Comparison of ENCODE assay signal across 12 cellular contexts in genomic region chr17:19336938-19337711, GRCh38. TPM values are rescaled to one million over a fixed set of nuclear protein-coding genes. Genes with fewer than 3 reads are reported as not detected.
DNase-seq lines count a peak whose midpoint lies in the region; ATAC-seq, FAIRE-seq and TF ChIP-seq lines count a peak whose summit lies in the region.
"Had no signal": no experiment of that assay in that cellular context is flagged by ENCODE, and none has a peak within 500 bp of the region (broad histone marks: within the 10 kb centered on the region; RNA-seq: fewer than 3 reads in every experiment).

No MANE protein-coding gene starts in this region.

- H3K4me3 ChIP-seq in HCT116 (replicated peaks in 1 of 2; ENCODE audit: low read depth in 1 of 2, low read length in 2 of 2) (no peak overlapping the region), astrocyte (ENCODE audit: insufficient read depth, low read depth, low read length) (no peak overlapping the region), PC-9 (no peak overlapping the region)
- H3K4me3 ChIP-seq: thyroid gland had no signal

- H3K27me3 ChIP-seq in HCT116 (ENCODE audit: insufficient read depth, low read length) = no peaks in the 10 kb centered on the region
- H3K27me3 ChIP-seq in astrocyte (ENCODE audit: insufficient read depth, low read length) = no peaks in the 10 kb centered on the region
- H3K27me3 ChIP-seq in PC-9 (ENCODE audit: insufficient read depth, low read depth) = no peaks in the 10 kb centered on the region
- H3K27me3 ChIP-seq: thyroid gland had no signal

- H3K36me3 ChIP-seq in HCT116 (ENCODE audit: control insufficient read depth in 1 of 2, insufficient read depth in 2 of 2, low read length in 2 of 2) = peaks cover 2 to 14% of the 10 kb centered on the region in 2 experiments; a peak in 2 of 4 replicates
- H3K36me3 ChIP-seq in astrocyte (ENCODE audit: insufficient read depth, low read length) = no peaks in the 10 kb centered on the region
- no peaks in the 10 kb centered on the region for H3K36me3 ChIP-seq in PC-9 (ENCODE audit: low read depth)
- H3K36me3 ChIP-seq: thyroid gland had no signal

- H3K27ac ChIP-seq in HCT116 (ENCODE audit: low read depth, low read length) (peak overlapping the region; percentile 9; the same call in 1 of the 2 replicates), astrocyte (ENCODE audit: low read depth, low read length) (no peak overlapping the region), PC-9 (no peak overlapping the region)

- TF ChIP-seq RAD21 in HCT116 (IDR thresholded peaks at IDR 0.05; ENCODE audit: low read depth) = no peak

- TF ChIP-seq CTCF in HCT116 (IDR thresholded peaks at IDR 0.05 in 2 of 3, conservative IDR thresholded peaks at IDR 0.05 in 1 of 3; ENCODE audit: borderline replicate concordance in 1 of 3, insufficient read depth in 1 of 3, low read depth in 2 of 3, low read length in 2 of 3) = 0 out of 6 replicates have a peak, but pooled peaks of 2 of the 3 experiments have one; percentile 7 to 12
- no peak for TF ChIP-seq CTCF in astrocyte (IDR thresholded peaks at IDR 0.05; ENCODE audit: insufficient read depth, low read depth, low read length)
- TF ChIP-seq CTCF in PC-9 (conservative IDR thresholded peaks at IDR 0.05) = no peak

- H3K9me3 Mint-ChIP-seq in astrocyte (ENCODE audit: unreplicated experiment) = no peaks in the 10 kb centered on the region
- H3K9me3 Mint-ChIP-seq in stimulated activated effector memory CD8-positive, alpha-beta T cell treated with anti-CD3 and anti-CD28 coated beads, Interleukin-12 subunit alpha, Interleukin-12 subunit beta, amount 100 ng/mL, for 72 hours = no peaks in the 10 kb centered on the region
- H3K9me3 Mint-ChIP-seq: activated T-cell treated with anti-CD3 and anti-CD28 coated beads, Interleukin-2, amount 50 U/mL, for 24 hours; CD8-positive, alpha-beta T cell had no signal

- CTCF ChIA-PET in HCT116 (lab: Charles Lee) = interaction anchor here (0.7 to 2.5 kb wide), 2 partner anchors 9 to 19 kb away, joined by 3 to 9 read pairs; no protein-coding TSS in a partner anchor
- CTCF ChIA-PET in PC-9 (lab: Charles Lee) = no interaction called here

- H4K20me1 ChIP-seq in HCT116 (ENCODE audit: insufficient read depth) (no peaks in the 10 kb centered on the region), astrocyte (ENCODE audit: insufficient read depth, low read length) (no peaks in the 10 kb centered on the region), PC-9 (ENCODE audit: insufficient read depth) (no peaks in the 10 kb centered on the region)

- peaks cover 30% of the 10 kb centered on the region for H3K4me1 Mint-ChIP-seq in astrocyte (ENCODE audit: low read depth, unreplicated experiment)
- peaks cover 12% of the 10 kb centered on the region for H3K4me1 Mint-ChIP-seq in stimulated activated effector memory CD8-positive, alpha-beta T cell treated with anti-CD3 and anti-CD28 coated beads, Interleukin-12 subunit alpha, Interleukin-12 subunit beta, amount 100 ng/mL, for 72 hours

- H3K79me2 ChIP-seq in HCT116 (ENCODE audit: insufficient read depth, low read length) = no peaks in the 10 kb centered on the region
- H3K79me2 ChIP-seq in astrocyte (ENCODE audit: insufficient read depth, low read length) = no peaks in the 10 kb centered on the region
- H3K79me2 ChIP-seq in PC-9 (ENCODE audit: low read depth) = no peaks in the 10 kb centered on the region

- H2AFZ ChIP-seq in HCT116 (ENCODE audit: low read depth, low read length, poor library complexity, severe bottlenecking) (no peak overlapping the region), astrocyte (ENCODE audit: low read depth, low read length) (no peak overlapping the region), PC-9 (no peak overlapping the region)

- RAD21 ChIA-PET in HCT116 (lab: Charles Lee; ENCODE audit: low non-redundant PET in 1 of 2, low total read pairs in 2 of 2, uncharacterized antibody in 2 of 2, unreplicated experiment in 2 of 2) = no interaction called here

- no peak overlapping the region for H3K9ac ChIP-seq in HCT116 (ENCODE audit: low read length)
- no peak overlapping the region for H3K9ac ChIP-seq in astrocyte (ENCODE audit: low read length)

- DNase-seq in HCT116 (ENCODE audit: low read depth, low spot score) (no peak), astrocyte (ENCODE audit: low read depth) (no peak), left cardiac atrium (no peak), posterior cingulate gyrus (peak; percentile 44 to 96 (median 68)), PC-9 (no peak), NCI-H748 (lab: John Stamatoyannopoulos, UW; ENCODE audit: unreplicated experiment) (no peak)
- DNase-seq in stimulated activated effector memory CD8-positive, alpha-beta T cell treated with anti-CD3 and anti-CD28 coated beads, Interleukin-12 subunit alpha, Interleukin-12 subunit beta, amount 100 ng/mL, for 72 hours (ENCODE audit: low spot score in 2 of 2) = no peak
- no peak for DNase-seq in activated naive CD4-positive, alpha-beta T cell (lab: John Stamatoyannopoulos, UW)
- DNase-seq: NCI-H2171 had no signal

- POLR2A ChIA-PET in HCT116 (lab: Charles Lee) (no interaction called here), PC-9 (lab: Charles Lee; ENCODE audit: unreplicated experiment) (no interaction called here)

- H3K9me2 ChIP-seq in HCT116 (ENCODE audit: insufficient read depth) (no peaks in the 10 kb centered on the region), PC-9 (ENCODE audit: insufficient read depth) (no peaks in the 10 kb centered on the region)

- FAIRE-seq in astrocyte (lab: Jason Lieb, UNC) = no peak

- peaks cover 4% of the 10 kb centered on the region for H3K36me3 Mint-ChIP-seq in astrocyte (ENCODE audit: low read depth, unreplicated experiment)
- peaks cover 12% of the 10 kb centered on the region for H3K36me3 Mint-ChIP-seq in stimulated activated effector memory CD8-positive, alpha-beta T cell treated with anti-CD3 and anti-CD28 coated beads, Interleukin-12 subunit alpha, Interleukin-12 subunit beta, amount 100 ng/mL, for 72 hours
- H3K36me3 Mint-ChIP-seq: CD8-positive, alpha-beta T cell had no signal

- intact Hi-C loops in HCT116 (cut with micrococcal nuclease) = no loop called here
- intact Hi-C loops in left cardiac atrium (cut with DNase I) = loop anchor here in 1 of 2 donors (2.0 kb wide), 1 partner anchor 20 kb away; no protein-coding TSS in a partner anchor
- intact Hi-C loops in posterior cingulate gyrus (cut with DNase I) = no loop called here
- intact Hi-C loops in PC-9 (cut with micrococcal nuclease; ENCODE audit: unreplicated experiment) = no loop called here

- no peaks in the 10 kb centered on the region for H3K27me3 Mint-ChIP-seq in astrocyte (ENCODE audit: low read depth, unreplicated experiment)

- H3K4me2 ChIP-seq in HCT116 (ENCODE audit: low read length) (no peak overlapping the region), astrocyte (ENCODE audit: low read length) (no peak overlapping the region), PC-9 (no peak overlapping the region)

- peak; percentile 35 for ATAC-seq in HCT116
- ATAC-seq in left cardiac atrium = peak; percentile 22 to 54
- no peak for ATAC-seq in stimulated activated effector memory CD8-positive, alpha-beta T cell treated with anti-CD3 and anti-CD28 coated beads, Interleukin-12 subunit alpha, Interleukin-12 subunit beta, amount 100 ng/mL, for 72 hours

- H3K4me1 ChIP-seq in HCT116 (ENCODE audit: control insufficient read depth in 1 of 2, insufficient read depth in 2 of 2, low read length in 2 of 2) (peaks cover 7 to 14% of the 10 kb centered on the region in 2 experiments; a peak in 3 of 4 replicates), astrocyte (ENCODE audit: insufficient read depth, low read length) (peaks cover 7% of the 10 kb centered on the region), PC-9 (replicated peaks; ENCODE audit: insufficient read depth) (no peaks in the 10 kb centered on the region)

- H3K9me3 ChIP-seq in HCT116 (ENCODE audit: control insufficient read depth in 1 of 2, insufficient read depth in 1 of 2, low read depth in 1 of 2, low read length in 2 of 2) = no peaks in the 10 kb centered on the region
- H3K9me3 ChIP-seq in astrocyte (ENCODE audit: insufficient read depth, low read depth, low read length) = no peaks in the 10 kb centered on the region
- no peaks in the 10 kb centered on the region for H3K9me3 ChIP-seq in PC-9 (ENCODE audit: insufficient read depth, low read depth)
- H3K9me3 ChIP-seq: thyroid gland had no signal

- peak overlapping the region; percentile 26 for H3K27ac Mint-ChIP-seq in astrocyte (ENCODE audit: unreplicated experiment)
- no peak overlapping the region for H3K27ac Mint-ChIP-seq in stimulated activated effector memory CD8-positive, alpha-beta T cell treated with anti-CD3 and anti-CD28 coated beads, Interleukin-12 subunit alpha, Interleukin-12 subunit beta, amount 100 ng/mL, for 72 hours
- H3K27ac Mint-ChIP-seq: activated T-cell treated with anti-CD3 and anti-CD28 coated beads, Interleukin-2, amount 50 U/mL, for 24 hours; CD8-positive, alpha-beta T cell had no signal

- peaks cover 29% of the 10 kb centered on the region for H3F3A ChIP-seq in PC-9 (ENCODE audit: insufficient read depth, low read depth)

- no peak overlapping the region for H3K4me3 Mint-ChIP-seq in astrocyte (ENCODE audit: unreplicated experiment)
- H3K4me3 Mint-ChIP-seq in stimulated activated effector memory CD8-positive, alpha-beta T cell treated with anti-CD3 and anti-CD28 coated beads, Interleukin-12 subunit alpha, Interleukin-12 subunit beta, amount 100 ng/mL, for 72 hours = no peak overlapping the region
- H3K4me3 Mint-ChIP-seq: activated T-cell treated with anti-CD3 and anti-CD28 coated beads, Interleukin-2, amount 50 U/mL, for 24 hours; CD8-positive, alpha-beta T cell had no signal

- no peak for TF ChIP-seq POLR2A in HCT116 (IDR thresholded peaks at IDR 0.05; ENCODE audit: borderline replicate concordance, extremely low read depth, insufficient read depth, insufficient read length)

- BruUV-seq in HCT116 (replicated peaks; lab: Mats Ljungman, UMichigan) = no TSS peak
- no TSS peak for BruUV-seq in PC-9 (replicated peaks; lab: Mats Ljungman, UMichigan)

TF ChIP-seq in HCT116, 20 proteins besides CTCF, POLR2A, EP300 and RAD21 (continues in another document):
- no peak for TF ChIP-seq EGR1 (IDR thresholded peaks at IDR 0.05; ENCODE audit: low read depth)
- no peak for TF ChIP-seq SRF (IDR thresholded peaks at IDR 0.05; ENCODE audit: low read depth)
- TF ChIP-seq TCF7L2 (IDR thresholded peaks at IDR 0.05; ENCODE audit: borderline replicate concordance, extremely low read depth, insufficient read depth, insufficient read length) = no peak
- no peak for TF ChIP-seq SP1 (IDR thresholded peaks at IDR 0.05; ENCODE audit: low read depth)
- TF ChIP-seq EZH2 (IDR thresholded peaks at IDR 0.05) = no peak

RNA-seq across cellular contexts. Expression of gene B9D1, which starts 25.4 kb away (rescaled TPM):
- total RNA-seq in HCT116 (2021; ENCODE audit: unreplicated experiment) = 20.0 TPM
- polyA plus RNA-seq in HCT116 (2012) = 22.5 and 31.2 TPM in 2 replicates
- 10.2 and 10.9 TPM in 2 replicates for total RNA-seq in astrocyte
- total RNA-seq in left cardiac atrium = 1 to 10 TPM; 7.3 to 8.4 TPM
- total RNA-seq in PC-9 (2021) = 40.2 and 58.7 TPM in 2 replicates

RNA-seq across cellular contexts. Expression of gene MAPK7, which starts 41.2 kb away (rescaled TPM):
- total RNA-seq in HCT116 (2021; ENCODE audit: unreplicated experiment) (15.3 TPM), astrocyte (25.1 and 34.3 TPM in 2 replicates), left cardiac atrium (10 to 100 TPM; 13.8 to 15.1 TPM), PC-9 (2021) (23.3 and 39.6 TPM in 2 replicates)
- 12.2 and 14.8 TPM in 2 replicates for polyA plus RNA-seq in HCT116 (2012)

RNA-seq across cellular contexts. Expression of gene MFAP4, which starts 49.9 kb away (rescaled TPM):
- total RNA-seq in HCT116 (2021; ENCODE audit: unreplicated experiment) (0.52 TPM), astrocyte (0.93 and 3.7 TPM in 2 replicates), left cardiac atrium (100 to 1,000 TPM in 1 of 2 donors, 10 to 100 TPM in 1; 44.8 to 104 TPM), PC-9 (2021) (not detected in 2 replicates)
- polyA plus RNA-seq in HCT116 (2012) = 0.16 and 0.39 TPM in 2 replicates
- total RNA-seq: CD8-positive, alpha-beta T cell had no signal

Comparison
In these comparisons a context has a peak if more than half of its experiments do, and no peak if none do; other contexts are left out.
1. DNase-seq: peak in posterior cingulate gyrus (10 of 10); none in HCT116 (single experiment), astrocyte (single experiment), left cardiac atrium (single experiment), PC-9 (0 of 2), stimulated activated effector memory CD8-positive, alpha-beta T cell treated with anti-CD3 and anti-CD28 coated beads, Interleukin-12 subunit alpha, Interleukin-12 subunit beta, amount 100 ng/mL, for 72 hours (0 of 2), activated naive CD4-positive, alpha-beta T cell (0 of 4) and NCI-H748 (single experiment).
2. CTCF ChIP-seq: peak in HCT116 (2 of 3); none in astrocyte (single experiment) and PC-9 (single experiment).